In genomic region chr9:111094433-111095421, GRCh38 we compare ENCODE assay signal across 1 cellular context.
TF ChIP-seq lines count a peak whose summit lies in the region.

No MANE protein-coding gene starts in this region.

TF ChIP-seq in H1, 55 proteins besides CTCF, POLR2A, EP300 and RAD21 (continued from another document):
- TF ChIP-seq CHD7 (IDR thresholded peaks at IDR 0.05; ENCODE audit: insufficient replicate concordance, low read length): no peak
- TF ChIP-seq POLR2AphosphoS5 (IDR thresholded peaks at IDR 0.05; ENCODE audit: low read depth, low read length): no peak
- no peak for TF ChIP-seq CHD2 (IDR thresholded peaks at IDR 0.05; ENCODE audit: low read length)
- no peak for TF ChIP-seq NANOG (IDR thresholded peaks at IDR 0.05; ENCODE audit: insufficient read depth, low read depth, low read length, poor library complexity, severe bottlenecking)
- no peak for TF ChIP-seq CHD1 (IDR thresholded peaks at IDR 0.05; ENCODE audit: low read depth, low read length)
- TF ChIP-seq CBX5 (IDR thresholded peaks at IDR 0.05; ENCODE audit: low read depth, low read length): no peak
- no peak for TF ChIP-seq ZNF274 (IDR thresholded peaks at IDR 0.05; ENCODE audit: borderline replicate concordance, extremely low read depth, low read length)
TF ChIP-seq in H1: peak in this region for 0.
